1 cellular context compared by ENCODE assay signal in genomic region chrX:40849906-40850672, GRCh38.
TF ChIP-seq lines count a peak whose summit lies in the region.

No MANE protein-coding gene starts in this region.

TF ChIP-seq in K562, 482 proteins besides CTCF, POLR2A, EP300 and RAD21 (continued from another document):
- TF ChIP-seq ZNF318 (IDR thresholded peaks at IDR 0.05; ENCODE audit: borderline replicate concordance in 1 of 2, low read depth in 1 of 2) (no peak), FOXJ3 (CRISPR knock-in tag; IDR thresholded peaks at IDR 0.05) (no peak), ARID1B (IDR thresholded peaks at IDR 0.05) (peak; percentile 27; the same call in 1 of the 2 replicates), KDM2B (CRISPR knock-in tag; IDR thresholded peaks at IDR 0.05) (no peak), TEAD4 (IDR thresholded peaks at IDR 0.05; ENCODE audit: low read length) (peak; percentile 12; the same call in 1 of the 2 replicates), TEAD4 (CRISPR knock-in tag; IDR thresholded peaks at IDR 0.05; ENCODE audit: borderline replicate concordance) (no peak), LCOR (CRISPR knock-in tag; IDR thresholded peaks at IDR 0.05) (no peak), XRCC4 (IDR thresholded peaks at IDR 0.05; ENCODE audit: extremely low read depth, insufficient read depth, insufficient read length) (no peak), CBFA2T3 (IDR thresholded peaks at IDR 0.05) (peak; percentile 41; the same call in 1 of the 2 replicates), HES1 (IDR thresholded peaks at IDR 0.05; ENCODE audit: low read depth) (peak; percentile 97), ATF7 (IDR thresholded peaks at IDR 0.05) (peak; percentile 69), TCF3 (CRISPR knock-in tag; IDR thresholded peaks at IDR 0.05) (peak; percentile 39), TAL1 (IDR thresholded peaks at IDR 0.05) (peak; percentile 34; the same call in 1 of the 2 replicates), PRDM10 (IDR thresholded peaks at IDR 0.05; ENCODE audit: partially characterized antibody) (peak; percentile 90)
TF ChIP-seq in K562: peak in this region for 8.
